Comparison of ENCODE assay signal across 24 cellular contexts in the genomic region with DNA sequence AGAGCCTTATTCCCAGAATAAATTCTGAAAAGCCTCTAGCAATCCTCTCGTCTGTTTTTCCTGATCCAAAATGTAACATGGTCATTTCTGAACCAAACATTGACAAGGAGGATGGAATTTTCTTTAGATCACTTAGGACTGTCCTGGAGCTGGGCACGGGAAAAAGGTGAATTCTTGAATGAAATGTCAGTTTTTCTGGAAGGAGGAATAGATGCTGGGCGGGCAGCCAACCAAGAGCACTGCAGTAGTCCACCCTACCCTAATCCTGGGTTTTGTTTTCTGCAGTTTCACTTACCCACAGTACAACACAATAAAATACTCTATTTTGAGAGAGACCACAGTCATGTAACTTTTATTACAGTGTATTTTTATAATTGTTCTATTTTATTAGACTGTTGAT. TPM values are rescaled to one million over a fixed set of nuclear protein-coding genes. Genes with fewer than 3 reads are reported as not detected.
A peak's percentile ranks its signal among the peaks of the same experiment; 100 is the strongest.
DNase-seq lines count a peak whose midpoint lies in the region; ATAC-seq and TF ChIP-seq lines count a peak whose summit lies in the region.
"Had no signal": no experiment of that assay in that cellular context is flagged by ENCODE, and none has a peak within 500 bp of the region (broad histone marks: within the 10 kb centered on the region; RNA-seq: fewer than 3 reads in every experiment).

No MANE protein-coding gene starts in this region.

- H3K23me2 ChIP-seq in H9 (ENCODE audit: insufficient read length, low read depth, low read length, poor library complexity, severe bottlenecking) = no peaks in the 10 kb centered on the region

- H3K36me3 Mint-ChIP-seq in HFFc6 (ENCODE audit: low read depth) (peaks cover 4% of the 10 kb centered on the region; the same call in 1 of the 2 replicates), H9 (ENCODE audit: insufficient read depth in 1 of 3, low read depth in 3 of 3) (no peaks in the 10 kb centered on the region)

- H3K9me3 Mint-ChIP-seq in HFFc6 (no peaks in the 10 kb centered on the region), H9 (no peaks in the 10 kb centered on the region)
- H3K9me3 Mint-ChIP-seq: CD4-positive, alpha-beta memory T cell had no signal

- H3K4ac ChIP-seq in H9 (ENCODE audit: low read depth, low read length) = no peak overlapping the region

- no peak overlapping the region for H2BK15ac ChIP-seq in H9 (ENCODE audit: low read depth, low read length)

- H3K4me1 Mint-ChIP-seq in HFFc6 (ENCODE audit: low read depth) (peaks cover 31% of the 10 kb centered on the region), H9 (no peaks in the 10 kb centered on the region)

- no peaks in the 10 kb centered on the region for H3K79me2 ChIP-seq in H9 (ENCODE audit: insufficient read depth, low read length)

- no CpG with 5 or more reads among the region's 3 CpGs for WGBS in H9 (ENCODE audit: extremely low coverage, insufficient read length, low lambda C conversion rate)

- TF ChIP-seq CTCF in HFFc6 (IDR thresholded peaks at IDR 0.05) = no peak
- no peak for TF ChIP-seq CTCF in ascending aorta (IDR thresholded peaks at IDR 0.05)
- no peak for TF ChIP-seq CTCF in fibroblast of the aortic adventitia (IDR thresholded peaks at IDR 0.05; ENCODE audit: insufficient read depth, low read length)
- TF ChIP-seq CTCF in thoracic aorta (IDR thresholded peaks at IDR 0.05) = no peak
- no peak for TF ChIP-seq CTCF in H9 (conservative IDR thresholded peaks at IDR 0.05)

- peaks cover 0 to 18% of the 10 kb centered on the region in 2 donors for H3K4me1 ChIP-seq in ascending aorta
- H3K4me1 ChIP-seq in thoracic aorta (ENCODE audit: control insufficient read depth in 1 of 2, low read depth in 2 of 2) = peaks cover 20 to 27% of the 10 kb centered on the region in 2 donors
- H3K4me1 ChIP-seq in H9 (ENCODE audit: insufficient read depth, low read length) = no peaks in the 10 kb centered on the region

- H3K27me3 ChIP-seq in ascending aorta (no peaks in the 10 kb centered on the region), thoracic aorta (replicated peaks; ENCODE audit: insufficient read depth) (no peaks in the 10 kb centered on the region), H9 (ENCODE audit: insufficient read depth, low read length) (no peaks in the 10 kb centered on the region)
- H3K27me3 ChIP-seq: BLaER1 treated with 17β-estradiol and CSF1 and Interleukin-3, amounts not matched to agents 10 nM and 100 nM had no signal

- H3K27ac Mint-ChIP-seq in HFFc6 (peak overlapping the region; percentile 25; the same call in 1 of the 2 replicates), H9 (no peak overlapping the region)

- no peak overlapping the region for H2BK120ac ChIP-seq in H9 (ENCODE audit: low read depth, low read length, poor library complexity, severe bottlenecking)

- no peaks in the 10 kb centered on the region for H4K20me1 ChIP-seq in H9 (ENCODE audit: control insufficient read depth, insufficient read depth, insufficient read length)

- no peak overlapping the region for H3T11ph ChIP-seq in H9 (ENCODE audit: low read length)

- H4K5ac ChIP-seq in H9 (ENCODE audit: insufficient read length, low read depth, low read length) = no peak overlapping the region

- no peak overlapping the region for H2BK20ac ChIP-seq in H9 (ENCODE audit: low read depth, low read length, poor library complexity, severe bottlenecking)

- no peak overlapping the region for H3K4me2 ChIP-seq in H9 (ENCODE audit: insufficient read depth, insufficient read length, low read length)
- H3K4me2 ChIP-seq: BLaER1 treated with 17β-estradiol and CSF1 and Interleukin-3, amounts not matched to agents 10 nM and 100 nM had no signal

- no peaks in the 10 kb centered on the region for H3K79me1 ChIP-seq in H9 (ENCODE audit: insufficient read depth, low read depth, low read length, poor library complexity, severe bottlenecking)

- H3K4me3 ChIP-seq in ascending aorta (no peak overlapping the region), fibroblast of the aortic adventitia (ENCODE audit: low read depth, low read length) (no peak overlapping the region), thoracic aorta (no peak overlapping the region)
- H3K4me3 ChIP-seq: BLaER1 treated with 17β-estradiol and CSF1 and Interleukin-3, amounts not matched to agents 10 nM and 100 nM; SK-N-MC had no signal

- H3K4me3 Mint-ChIP-seq in HFFc6 (no peak overlapping the region), H9 (no peak overlapping the region)
- H3K4me3 Mint-ChIP-seq: CD4-positive, alpha-beta memory T cell had no signal

- no peak overlapping the region for H3K56ac ChIP-seq in H9 (ENCODE audit: insufficient read length, low read depth, low read length)

- intact Hi-C loops in ascending aorta (cut with DNase I) = no loop called here

- no peak for ATAC-seq in thoracic aorta (ENCODE audit: insufficient number of reproducible peaks, low FRiP score, low read depth)

- H3K9ac ChIP-seq in H9 (ENCODE audit: extremely low read depth, insufficient read length, low read length) = no peak overlapping the region
- H3K9ac ChIP-seq: BLaER1 treated with 17β-estradiol and CSF1 and Interleukin-3, amounts not matched to agents 10 nM and 100 nM had no signal

- no peak overlapping the region for H3K14ac ChIP-seq in H9 (ENCODE audit: insufficient read depth, low read length)

- H2AFZ ChIP-seq in H9 (ENCODE audit: low read length) = no peak overlapping the region

- DNase-seq in HFFc6 = no peak
- DNase-seq in ascending aorta (ENCODE audit: low spot score in 2 of 2) = no peak
- peak; percentile 37 for DNase-seq in fibroblast of the aortic adventitia (ENCODE audit: low read depth)
- no peak for DNase-seq in thoracic aorta (ENCODE audit: low spot score)
- DNase-seq in mesenteric fat pad (ENCODE audit: low spot score) = no peak
- no peak for DNase-seq in COLO668 (lab: John Stamatoyannopoulos, UW; ENCODE audit: unreplicated experiment)
- no peak for DNase-seq in H9
- DNase-seq: Calu3; CD4-positive, alpha-beta memory T cell; GOT3; MM.1S; NCI-H1048; NCI-H1436; NCI-H187 treated with DMSO at 0.1 percent for 48 hours; NCI-H2227 treated with DMSO at 0.1 percent for 48 hours; NCI-H524; NCI-H774; NK-92 treated with Interleukin-12 subunit alpha and Interleukin-12 subunit beta, amount 100 ng/mL, for 24 hours; SHP77 treated with DMSO at 0.1 percent for 48 hours had no signal

- H3K36me3 ChIP-seq in ascending aorta (peaks cover 15 to 25% of the 10 kb centered on the region in 2 donors), thoracic aorta (peaks cover 13% of the 10 kb centered on the region)

- no peaks in the 10 kb centered on the region for H3K9me3 ChIP-seq in ascending aorta
- H3K9me3 ChIP-seq in thoracic aorta = no peaks in the 10 kb centered on the region
- no peaks in the 10 kb centered on the region for H3K9me3 ChIP-seq in H9 (ENCODE audit: control insufficient read depth, low read depth, low read length)
- H3K9me3 ChIP-seq: BLaER1 treated with 17β-estradiol and CSF1 and Interleukin-3, amounts not matched to agents 10 nM and 100 nM had no signal

- no peaks in the 10 kb centered on the region; the same call in 1 of the 2 replicates for H3K27me3 Mint-ChIP-seq in HFFc6 (ENCODE audit: insufficient read depth)
- H3K27me3 Mint-ChIP-seq in H9 (ENCODE audit: low read depth) = no peaks in the 10 kb centered on the region
- H3K27me3 Mint-ChIP-seq: CD4-positive, alpha-beta memory T cell had no signal

- no peak overlapping the region for H2AK5ac ChIP-seq in H9 (ENCODE audit: insufficient read length, low read length)

- no peak overlapping the region for H3K23ac ChIP-seq in H9 (ENCODE audit: insufficient read length, low read depth, low read length)

- H4K8ac ChIP-seq in H9 (replicated peaks; ENCODE audit: insufficient read length, low read depth, low read length) = no peak overlapping the region

- H3K18ac ChIP-seq in H9 (ENCODE audit: insufficient read length, low read depth, low read length) = no peak overlapping the region

- peak overlapping the region; percentile 29 to 66 for H3K27ac ChIP-seq in ascending aorta
- peak overlapping the region; percentile 47 to 58 for H3K27ac ChIP-seq in thoracic aorta
- no peak overlapping the region for H3K27ac ChIP-seq in H9 (ENCODE audit: insufficient read length, low read depth, low read length)
- H3K27ac ChIP-seq: BLaER1 treated with 17β-estradiol and CSF1 and Interleukin-3, amounts not matched to agents 10 nM and 100 nM; RWPE1; SK-N-MC had no signal

- no peak overlapping the region for H4K91ac ChIP-seq in H9 (ENCODE audit: insufficient read length, low read depth, low read length)

- no peak overlapping the region for H2BK12ac ChIP-seq in H9 (ENCODE audit: insufficient read length, low read depth, low read length)

- H2BK5ac ChIP-seq in H9 (ENCODE audit: insufficient read length, low read length) = no peak overlapping the region

RNA-seq across cellular contexts. Expression of a gene that starts 20.9 kb away (rescaled TPM):
- 10 to 100 TPM; 26.1 to 35.4 (median 32.1) TPM for total RNA-seq in HFFc6 (2021; fragmentation: NEBNext Ultra II Directional; extraction: Animal tissue kit (Norgen Biotek cat#: 25700))
- total RNA-seq in ascending aorta (17.1 TPM), fibroblast of the aortic adventitia (ENCODE audit: low replicate concordance) (33.7 and 35.4 TPM in 2 replicates), thoracic aorta (10 to 100 TPM; 27.1 to 42.8 TPM), mesenteric fat pad (31.8 TPM), H9 (2021) (26.4 and 27.4 TPM in 2 replicates)

RNA-seq across cellular contexts. Expression of a gene that starts 30.9 kb away (rescaled TPM):
- 10 to 100 TPM; 38.9 to 56.0 (median 48.8) TPM for total RNA-seq in HFFc6 (2021; fragmentation: NEBNext Ultra II Directional; extraction: Animal tissue kit (Norgen Biotek cat#: 25700))
- 17.7 TPM for total RNA-seq in ascending aorta
- total RNA-seq in fibroblast of the aortic adventitia (ENCODE audit: low replicate concordance) = 19.5 and 48.6 TPM in 2 replicates
- total RNA-seq in thoracic aorta = 10 to 100 TPM; 49.5 to 62.4 TPM
- 6.1 TPM for total RNA-seq in mesenteric fat pad
- total RNA-seq in H9 (2021) = 0.28 and 0.39 TPM in 2 replicates

RNA-seq across cellular contexts. Expression of a gene that starts 33.2 kb away (rescaled TPM):
- total RNA-seq in HFFc6 (2021; fragmentation: NEBNext Ultra II Directional; extraction: Animal tissue kit (Norgen Biotek cat#: 25700)) = 10 to 100 TPM; 24.2 to 31.3 (median 28.6) TPM
- 19.9 TPM for total RNA-seq in ascending aorta
- 39.9 and 50.0 TPM in 2 replicates for total RNA-seq in fibroblast of the aortic adventitia (ENCODE audit: low replicate concordance)
- total RNA-seq in thoracic aorta = 10 to 100 TPM; 39.3 to 83.2 TPM
- 53.0 TPM for total RNA-seq in mesenteric fat pad
- total RNA-seq in H9 (2021) = 50.2 and 53.4 TPM in 2 replicates

RNA-seq across cellular contexts. Expression of a gene that starts 44.0 kb away (rescaled TPM):
- 10 to 100 TPM; 22.6 to 26.1 (median 23.5) TPM for total RNA-seq in HFFc6 (2021; fragmentation: NEBNext Ultra II Directional; extraction: Animal tissue kit (Norgen Biotek cat#: 25700))
- 101 TPM for total RNA-seq in ascending aorta
- 11.3 and 31.0 TPM in 2 replicates for total RNA-seq in fibroblast of the aortic adventitia (ENCODE audit: low replicate concordance)
- total RNA-seq in thoracic aorta = 10 to 100 TPM; 50.6 to 56.9 TPM
- total RNA-seq in mesenteric fat pad = 30.7 TPM
- 57.6 and 57.7 TPM in 2 replicates for total RNA-seq in H9 (2021)

RNA-seq across cellular contexts. Expression of a gene that starts 51.2 kb away (rescaled TPM):
- not detected for total RNA-seq in HFFc6 (2021; fragmentation: NEBNext Ultra II Directional; extraction: Animal tissue kit (Norgen Biotek cat#: 25700))
- total RNA-seq in ascending aorta (not detected), fibroblast of the aortic adventitia (ENCODE audit: low replicate concordance) (0.09 TPM in 1 of 2 replicates, not detected in the other), thoracic aorta (not detected), mesenteric fat pad (not detected), H9 (2021) (not detected in 2 replicates)
- total RNA-seq: Calu3; CD4-positive, alpha-beta memory T cell; Daoy; LHCN-M2 had no signal
